10 cellular contexts compared by ENCODE assay signal in the genomic region with DNA sequence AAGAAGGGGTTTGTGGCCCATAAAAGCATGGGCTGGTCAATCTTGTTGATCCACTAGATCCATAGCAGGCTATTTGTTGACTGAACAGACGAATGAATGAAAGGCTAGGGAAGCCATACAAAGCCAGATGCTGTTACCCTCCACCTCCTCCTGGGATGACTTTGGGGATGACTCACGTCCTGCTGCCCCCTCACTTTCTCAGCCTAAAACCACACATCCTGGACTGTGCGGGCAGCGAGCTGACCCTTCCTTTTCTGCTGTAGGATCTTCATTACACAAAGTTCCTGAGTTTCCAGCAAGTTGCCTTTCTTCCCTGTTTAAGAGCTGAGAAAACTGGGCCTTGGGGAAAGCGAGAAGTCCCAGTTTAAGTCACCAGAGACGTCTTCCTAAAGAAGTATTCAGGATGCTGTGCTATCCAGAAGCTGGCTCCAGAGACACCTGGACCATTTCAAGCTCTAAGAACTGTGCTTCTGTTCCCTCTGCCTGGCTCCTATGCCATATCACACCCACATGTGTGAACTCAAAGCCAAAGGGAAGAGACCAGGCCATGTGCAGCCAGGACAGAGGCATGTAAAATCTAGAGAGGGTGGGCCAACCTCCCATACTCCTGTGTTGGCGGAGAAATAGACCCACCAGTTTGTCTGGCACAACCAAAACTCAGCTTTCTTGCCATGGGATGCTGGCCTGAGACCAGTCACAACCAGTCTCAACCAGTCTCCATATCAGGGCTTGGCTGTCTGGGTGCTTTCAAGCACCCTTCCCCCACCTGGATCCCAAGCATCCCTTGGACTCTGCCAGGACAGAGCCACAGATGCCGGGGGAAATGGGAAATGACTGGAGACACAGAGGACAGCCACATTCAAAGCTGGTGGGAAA. TPM values are rescaled to one million over a fixed set of nuclear protein-coding genes. Genes with fewer than 3 reads are reported as not detected.
DNase-seq lines count a peak whose midpoint lies in the region; ATAC-seq, FAIRE-seq and TF ChIP-seq lines count a peak whose summit lies in the region.
"Had no signal": no experiment of that assay in that cellular context is flagged by ENCODE, and none has a peak within 500 bp of the region (broad histone marks: within the 10 kb centered on the region; RNA-seq: fewer than 3 reads in every experiment).

No MANE protein-coding gene starts in this region.

- WGBS in K562 (ENCODE audit: insufficient coverage, low coverage, missing lambda C conversion rate), result 36% methylated on average over 8 of the region's 8 CpGs

- no peak for TF ChIP-seq RAD21 in K562 (CRISPR knock-in tag; conservative IDR thresholded peaks at IDR 0.05 in 1 of 2, IDR thresholded peaks at IDR 0.05 in 1 of 2)

- H3K4me1 ChIP-seq in BLaER1 (peaks cover 24% of the 10 kb centered on the region), HUES48 (ENCODE audit: control insufficient read depth, insufficient read depth, low read length) (peaks cover 10% of the 10 kb centered on the region), K562 (replicated peaks in 1 of 2; ENCODE audit: control insufficient read depth in 2 of 2, insufficient read depth in 2 of 2, low read length in 2 of 2) (peaks cover 20 to 49% of the 10 kb centered on the region in 2 experiments)

- DNase-seq in K562 (ENCODE audit: extremely low read depth in 1 of 4, low spot score in 3 of 4) (peak in 2 of 4 experiments; percentile 76 to 82), NCI-H2081 (lab: John Stamatoyannopoulos, UW) (no peak), DMS153 (lab: John Stamatoyannopoulos, UW) (no peak)
- no peak for DNase-seq in naive thymus-derived CD8-positive, alpha-beta T cell
- no peak for DNase-seq in NK-92 treated with Interleukin-12 subunit alpha and Interleukin-12 subunit beta, amount 100 ng/mL, for 24 hours (lab: John Stamatoyannopoulos, UW)
- DNase-seq: effector CD8-positive, alpha-beta T cell; midbrain had no signal

- in situ Hi-C loops in K562 (cut with MboI), result no loop called here

- H3K27ac Mint-ChIP-seq in naive thymus-derived CD8-positive, alpha-beta T cell, result peak overlapping the region in 6 of 10 donors; percentile 31 to 73 (median 41)

- 0 out of 2 replicates have a peak, but pooled peaks have one; percentile 40 for TF ChIP-seq POLR2A in K562 (conservative IDR thresholded peaks at IDR 0.05)

- no peak for TF ChIP-seq CTCF in K562 (IDR thresholded peaks at IDR 0.05 in 2 of 3, conservative IDR thresholded peaks at IDR 0.05 in 1 of 3; ENCODE audit: insufficient read depth in 2 of 3, low read depth in 1 of 3, low read length in 3 of 3)

- POLR2A ChIA-PET in K562 (lab: Yijun Ruan, JAX), result interaction anchor here (0.5 to 9.6 kb wide), 10 partner anchors 9 to 100 kb away, joined by 3 to 84 read pairs (median 4); no protein-coding TSS in a partner anchor
- POLR2A ChIA-PET in naive thymus-derived CD8-positive, alpha-beta T cell (lab: Charles Lee), result interaction anchor here (9.9 kb wide), 1 partner anchor 10 kb away, joined by 330 read pairs; no protein-coding TSS in a partner anchor

- H3K4me2 ChIP-seq in BLaER1 (0 out of 2 replicates have a peak overlapping the region, but pooled peaks have one; percentile 32), K562 (ENCODE audit: insufficient read depth, low read length) (peak overlapping the region; percentile 45)

- intact Hi-C loops in K562 (cut with micrococcal nuclease), result no loop called here

- no peaks in the 10 kb centered on the region for H3K27me3 Mint-ChIP-seq in naive thymus-derived CD8-positive, alpha-beta T cell

- peak overlapping the region; percentile 40 for H2AFZ ChIP-seq in K562 (ENCODE audit: low read depth, low read length)

- H3K9me1 ChIP-seq in K562 (ENCODE audit: control insufficient read depth, insufficient read depth, low read length), result no peaks in the 10 kb centered on the region

- peaks cover 15% of the 10 kb centered on the region for H3K79me2 ChIP-seq in K562 (ENCODE audit: control insufficient read depth, insufficient read depth, low read length)

- H3K9ac ChIP-seq in BLaER1, result no peak overlapping the region
- H3K9ac ChIP-seq in HUES48 (ENCODE audit: low read depth, low read length), result no peak overlapping the region
- H3K9ac ChIP-seq in K562 (ENCODE audit: insufficient read depth in 1 of 2, low read depth in 2 of 2, low read length in 2 of 2), result peak overlapping the region; percentile 24 to 32; a peak in 3 of 4 replicates

- H3K27ac ChIP-seq in BLaER1, result no peak overlapping the region
- peak overlapping the region; percentile 46 for H3K27ac ChIP-seq in HUES48 (ENCODE audit: low read depth, low read length)
- peak overlapping the region; percentile 72 for H3K27ac ChIP-seq in K562 (ENCODE audit: extremely low read depth, low read depth, low read length)

- H4K20me1 ChIP-seq in BLaER1 (no peaks in the 10 kb centered on the region), K562 (replicated peaks; ENCODE audit: control insufficient read depth, insufficient read depth, low read length) (no peaks in the 10 kb centered on the region)

- H3K4me3 ChIP-seq in BLaER1 (no peak overlapping the region), HUES48 (ENCODE audit: low read depth, low read length) (no peak overlapping the region), K562 (no peak overlapping the region)

- H3K9me3 Mint-ChIP-seq in naive thymus-derived CD8-positive, alpha-beta T cell, result no peaks in the 10 kb centered on the region

- TF ChIP-seq EP300 in K562 (IDR thresholded peaks at IDR 0.05; ENCODE audit: low read length), result peak; percentile 40; the same call in 1 of the 2 replicates

- H3K36me3 ChIP-seq in BLaER1, result no peaks in the 10 kb centered on the region
- no peaks in the 10 kb centered on the region for H3K36me3 ChIP-seq in HUES48 (ENCODE audit: control insufficient read depth, insufficient read depth, low read length)
- H3K36me3 ChIP-seq in K562 (ENCODE audit: control insufficient read depth, insufficient read depth, low read length), result no peaks in the 10 kb centered on the region

- peak; percentile 74 for FAIRE-seq in K562 (lab: Jason Lieb, UNC)

- CTCF ChIA-PET in K562 (lab: Yijun Ruan, JAX; ENCODE audit: low intra/inter-chr PET ratio), result no interaction called here

- ATAC-seq in K562 (peak; percentile 8; the same call in 2 of the 3 replicates), HG02870 (IDR thresholded peaks at IDR 0.05; ENCODE audit: unreplicated experiment) (no peak)
- no peak for ATAC-seq in naive thymus-derived CD8-positive, alpha-beta T cell

- no peak overlapping the region for H3K4me3 Mint-ChIP-seq in naive thymus-derived CD8-positive, alpha-beta T cell

- H3K36me3 Mint-ChIP-seq in naive thymus-derived CD8-positive, alpha-beta T cell, result no peaks in the 10 kb centered on the region

- H3K27me3 ChIP-seq in BLaER1 (no peaks in the 10 kb centered on the region), HUES48 (ENCODE audit: control insufficient read depth, insufficient read depth, low read length) (peaks cover 9% of the 10 kb centered on the region; the same call in 1 of the 2 replicates), K562 (ENCODE audit: control insufficient read depth in 2 of 2, insufficient read depth in 2 of 2, low read length in 2 of 2) (no peaks in the 10 kb centered on the region)

- H3K4me1 Mint-ChIP-seq in naive thymus-derived CD8-positive, alpha-beta T cell, result peaks cover 23 to 40% (median 36%) of the 10 kb centered on the region in 4 donors

- H3K9me3 ChIP-seq in BLaER1 (no peaks in the 10 kb centered on the region), HUES48 (ENCODE audit: control insufficient read depth, insufficient read depth, low read length) (no peaks in the 10 kb centered on the region), K562 (replicated peaks; ENCODE audit: control insufficient read depth, insufficient read depth, low read depth, low read length) (no peaks in the 10 kb centered on the region)

- BruUV-seq in K562 (replicated peaks; lab: Mats Ljungman, UMichigan), result no TSS peak

RNA-seq across cellular contexts. Expression of gene SLC20A1, which starts 4.7 kb away (rescaled TPM):
- total RNA-seq in K562 (2011; cell fraction: chromatin; rRNA removed; ENCODE audit: low replicate concordance), result 495 and 804 TPM in 2 replicates
- 263 and 289 TPM in 2 replicates for total RNA-seq in K562 (2011; cell fraction: nucleolus; rRNA removed)
- 478 and 674 TPM in 2 replicates for total RNA-seq in K562 (2011; cell fraction: nucleoplasm; rRNA removed)
- total RNA-seq in K562 (2014; rRNA removed) (64.7 and 66.0 TPM in 2 replicates), K562 (2014; rRNA removed; fragmentation: Illumina TruSeq; extraction: Trizol) (95.1 and 111 TPM in 2 replicates), K562 (2015; rRNA removed; fragmentation: Illumina TruSeq; extraction: Trizol) (66.8 and 68.9 TPM in 2 replicates), K562 (2021) (123 and 136 TPM in 2 replicates)
- polyA plus RNA-seq in K562 (2011; rRNA removed) (101 and 150 TPM in 2 replicates), K562 (2014; fragmentation: Illumina TruSeq; extraction: Trizol) (85.8 and 87.8 TPM in 2 replicates), K562 (2014; fragmentation: Nextera tagmentation; extraction: Ambion mirVana) (10 to 100 TPM; 53.8 to 56.1 TPM), K562 (2014; rRNA removed) (74.7 and 77.3 TPM in 2 replicates)
- polyA plus RNA-seq in K562 (2011; cell fraction: cytosol; rRNA removed), result 105 and 114 TPM in 2 replicates
- polyA plus RNA-seq in K562 (2011; cell fraction: nucleus; rRNA removed), result 166 and 277 TPM in 2 replicates
- 55.6 and 102 TPM in 2 replicates for polyA plus RNA-seq in K562 (2012)
- polyA minus RNA-seq in K562 (2011; rRNA and poly(A)+ RNA removed), result 151 and 243 TPM in 2 replicates
- 79.2 and 124 TPM in 2 replicates for polyA minus RNA-seq in K562 (2011; cell fraction: cytosol; rRNA and poly(A)+ RNA removed)
- polyA minus RNA-seq in K562 (2011; cell fraction: nucleus; rRNA and poly(A)+ RNA removed), result 120 and 135 TPM in 2 replicates
- total RNA-seq in naive thymus-derived CD8-positive, alpha-beta T cell, result 10 to 100 TPM; 71.2 to 75.6 TPM
- polyA plus RNA-seq in naive thymus-derived CD8-positive, alpha-beta T cell, result 10 to 100 TPM; 17.0 to 33.7 (median 21.2) TPM

RNA-seq across cellular contexts. Expression of gene CHCHD5, which starts 56.6 kb away (rescaled TPM):
- total RNA-seq in K562 (2011; cell fraction: chromatin; rRNA removed; ENCODE audit: low replicate concordance), result 7.9 and 16.5 TPM in 2 replicates
- total RNA-seq in K562 (2011; cell fraction: nucleolus; rRNA removed), result 11.1 and 12.7 TPM in 2 replicates
- 13.7 and 16.6 TPM in 2 replicates for total RNA-seq in K562 (2011; cell fraction: nucleoplasm; rRNA removed)
- total RNA-seq in K562 (2014; rRNA removed) (33.4 and 61.2 TPM in 2 replicates), K562 (2014; rRNA removed; fragmentation: Illumina TruSeq; extraction: Trizol) (5.7 and 7.4 TPM in 2 replicates), K562 (2015; rRNA removed; fragmentation: Illumina TruSeq; extraction: Trizol) (25.8 and 29.4 TPM in 2 replicates), K562 (2021) (42.9 and 55.3 TPM in 2 replicates)
- polyA plus RNA-seq in K562 (2011; rRNA removed) (16.4 and 21.9 TPM in 2 replicates), K562 (2014; fragmentation: Illumina TruSeq; extraction: Trizol) (21.0 and 45.8 TPM in 2 replicates), K562 (2014; fragmentation: Nextera tagmentation; extraction: Ambion mirVana) (10 to 100 TPM; 56.0 to 79.3 TPM), K562 (2014; rRNA removed) (42.4 and 61.3 TPM in 2 replicates)
- polyA plus RNA-seq in K562 (2011; cell fraction: cytosol; rRNA removed), result 36.1 and 82.6 TPM in 2 replicates
- polyA plus RNA-seq in K562 (2011; cell fraction: nucleus; rRNA removed), result 16.0 and 28.0 TPM in 2 replicates
- polyA plus RNA-seq in K562 (2012), result 66.1 and 68.6 TPM in 2 replicates
- polyA minus RNA-seq in K562 (2011; rRNA and poly(A)+ RNA removed), result 2.9 and 3.0 TPM in 2 replicates
- polyA minus RNA-seq in K562 (2011; cell fraction: cytosol; rRNA and poly(A)+ RNA removed), result 8.4 and 11.6 TPM in 2 replicates
- polyA minus RNA-seq in K562 (2011; cell fraction: nucleus; rRNA and poly(A)+ RNA removed), result 3.5 and 6.0 TPM in 2 replicates
- 10 to 100 TPM; 20.8 to 27.1 TPM for total RNA-seq in naive thymus-derived CD8-positive, alpha-beta T cell
- polyA plus RNA-seq in naive thymus-derived CD8-positive, alpha-beta T cell, result 10 to 100 TPM; 43.6 to 61.7 (median 46.2) TPM

Comparison
In these comparisons a context has a peak if more than half of its experiments do, and no peak if none do; other contexts are left out.
1. H3K9ac ChIP-seq: peak in K562 (2 of 2); none in BLaER1 (single experiment) and HUES48 (single experiment).